23 cellular contexts compared by ENCODE assay signal in the genomic region with DNA sequence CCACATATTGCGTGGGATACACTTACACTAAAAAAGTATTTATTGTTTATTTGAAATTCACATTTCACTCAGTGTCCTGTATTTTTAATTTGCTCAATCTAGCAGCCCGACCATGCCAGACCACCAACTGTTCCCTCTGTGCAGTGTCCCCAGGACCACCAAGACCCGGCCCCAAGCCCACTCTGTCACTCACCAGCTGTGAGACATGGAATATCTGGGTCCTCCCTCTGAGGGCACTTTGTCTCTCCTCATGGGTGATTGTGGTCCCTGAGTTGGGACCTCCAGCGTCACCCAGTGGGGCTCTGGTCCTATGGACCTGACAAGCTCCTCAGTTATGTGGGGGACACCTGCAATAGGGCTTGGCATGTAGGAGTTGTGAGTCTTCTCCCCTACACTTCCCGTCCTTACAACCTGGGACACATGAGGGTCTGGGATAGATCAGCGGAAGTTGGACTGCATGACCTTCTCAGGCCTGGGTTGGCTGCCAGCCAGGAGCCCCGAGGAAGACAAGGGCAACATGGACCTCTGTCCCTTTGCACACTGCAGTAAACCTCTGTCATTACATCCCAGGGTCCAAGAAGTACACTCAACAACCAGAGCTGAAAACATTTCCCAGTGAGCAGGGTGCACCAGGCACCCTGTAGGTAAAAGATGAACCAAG. TPM values are rescaled to one million over a fixed set of nuclear protein-coding genes. Genes with fewer than 3 reads are reported as not detected.
DNase-seq lines count a peak whose midpoint lies in the region; ATAC-seq and TF ChIP-seq lines count a peak whose summit lies in the region.
"Had no signal": no experiment of that assay in that cellular context is flagged by ENCODE, and none has a peak within 500 bp of the region (broad histone marks: within the 10 kb centered on the region; RNA-seq: fewer than 3 reads in every experiment).

No MANE protein-coding gene starts in this region.

- peak overlapping the region; percentile 74 to 95 (median 88) for H3K4me2 ChIP-seq in BLaER1 treated with 17β-estradiol and CSF1 and Interleukin-3, amounts not matched to agents 10 nM and 100 nM
- H3K4me2 ChIP-seq: KMS-11 had no signal

- peak overlapping the region in 3 of 11 experiments; percentile 30 to 64 (median 35); a peak in 1 of 22 replicates for H3K27ac ChIP-seq in BLaER1 treated with 17β-estradiol and CSF1 and Interleukin-3, amounts not matched to agents 10 nM and 100 nM
- H3K27ac ChIP-seq in left ventricle myocardium inferior (replicated peaks) (peak overlapping the region; percentile 66), psoas muscle (peak overlapping the region; percentile 65), RWPE1 (no peak overlapping the region)
- H3K27ac ChIP-seq: GM23248, KMS-11, SJSA1 had no signal

- no peaks in the 10 kb centered on the region for H3K9me3 Mint-ChIP-seq in activated T-helper 17 cell treated with anti-CD3 and anti-CD28 coated beads, Interleukin-2, amount 50 U/mL, for 72 hours
- no peaks in the 10 kb centered on the region for H3K9me3 Mint-ChIP-seq in activated CD4-positive, alpha-beta T cell treated with anti-CD3 and anti-CD28 coated beads, Interleukin-2, amount 10 ng/mL, durations not matched to agents 24 days and 14 days

- DNase-seq in left ventricle myocardium inferior (no peak), psoas muscle (no peak), RWPE1 (ENCODE audit: low spot score) (no peak), cortex of kidney (lab: John Stamatoyannopoulos, UW) (no peak), NCI-H1092 treated with DMSO at 0.1 percent for 48 hours (lab: John Stamatoyannopoulos, UW) (no peak)
- no peak for DNase-seq in activated CD4-positive, alpha-beta T cell treated with anti-CD3 and anti-CD28 coated beads, Interleukin-2, amount 10 ng/mL, durations not matched to agents 24 days and 14 days
- DNase-seq: Calu3; CD4-positive, alpha-beta memory T cell; NCI-H1048; NCI-H146; NCI-H2081 treated with DMSO at 0.1 percent for 48 hours; NCI-H510A; NCI-H774; RPMI8226 had no signal

- H3K9ac ChIP-seq in BLaER1 treated with 17β-estradiol and CSF1 and Interleukin-3, amounts not matched to agents 10 nM and 100 nM = peak overlapping the region in 1 of 11 experiments; percentile 47; a peak in 1 of 22 replicates
- H3K9ac ChIP-seq: GM23248, KMS-11 had no signal

- TF ChIP-seq CTCF in left ventricle myocardium inferior (IDR thresholded peaks at IDR 0.05; ENCODE audit: borderline replicate concordance) = no peak
- no peak for TF ChIP-seq CTCF in psoas muscle (IDR thresholded peaks at IDR 0.05)
- no peak for TF ChIP-seq CTCF in RWPE1 (conservative IDR thresholded peaks at IDR 0.05; ENCODE audit: low read depth)

- peak overlapping the region; percentile 29 for H3K27ac Mint-ChIP-seq in activated T-helper 17 cell treated with anti-CD3 and anti-CD28 coated beads, Interleukin-2, amount 50 U/mL, for 72 hours
- H3K27ac Mint-ChIP-seq in activated CD4-positive, alpha-beta T cell treated with anti-CD3 and anti-CD28 coated beads, Interleukin-2, amount 10 ng/mL, durations not matched to agents 24 days and 14 days = no peak overlapping the region

- no peaks in the 10 kb centered on the region for H3K27me3 Mint-ChIP-seq in activated T-helper 17 cell treated with anti-CD3 and anti-CD28 coated beads, Interleukin-2, amount 50 U/mL, for 72 hours
- peaks cover 6% of the 10 kb centered on the region for H3K27me3 Mint-ChIP-seq in activated CD4-positive, alpha-beta T cell treated with anti-CD3 and anti-CD28 coated beads, Interleukin-2, amount 10 ng/mL, durations not matched to agents 24 days and 14 days

- H3K4me3 ChIP-seq in BLaER1 treated with 17β-estradiol and CSF1 and Interleukin-3, amounts not matched to agents 10 nM and 100 nM = no peak overlapping the region
- H3K4me3 ChIP-seq in left ventricle myocardium inferior (no peak overlapping the region), psoas muscle (no peak overlapping the region)
- H3K4me3 ChIP-seq: GM23248, SJSA1 had no signal

- peak overlapping the region; percentile 1 for H3K4me3 Mint-ChIP-seq in activated T-helper 17 cell treated with anti-CD3 and anti-CD28 coated beads, Interleukin-2, amount 50 U/mL, for 72 hours
- no peak overlapping the region for H3K4me3 Mint-ChIP-seq in activated CD4-positive, alpha-beta T cell treated with anti-CD3 and anti-CD28 coated beads, Interleukin-2, amount 10 ng/mL, durations not matched to agents 24 days and 14 days

- no peaks in the 10 kb centered on the region for H3K36me3 ChIP-seq in BLaER1 treated with 17β-estradiol and CSF1 and Interleukin-3, amounts not matched to agents 10 nM and 100 nM
- peaks cover 4% of the 10 kb centered on the region for H3K36me3 ChIP-seq in left ventricle myocardium inferior
- peaks cover 0 to 48% of the 10 kb centered on the region in 2 donors for H3K36me3 ChIP-seq in psoas muscle (ENCODE audit: insufficient read depth in 1 of 2, low read depth in 1 of 2)
- H3K36me3 ChIP-seq: SJSA1 had no signal

- peaks cover 0 to 4% (median 0%) of the 10 kb centered on the region in 11 experiments; a peak in 1 of 22 replicates for H4K20me1 ChIP-seq in BLaER1 treated with 17β-estradiol and CSF1 and Interleukin-3, amounts not matched to agents 10 nM and 100 nM

- no peak for ATAC-seq in activated T-helper 17 cell treated with anti-CD3 and anti-CD28 coated beads, Interleukin-2, amount 50 U/mL, for 72 hours (replicated peaks)
- peak in 1 of 4 donors; percentile 5 for ATAC-seq in psoas muscle
- ATAC-seq: HCT116 had no signal

- H3K9me3 ChIP-seq in BLaER1 treated with 17β-estradiol and CSF1 and Interleukin-3, amounts not matched to agents 10 nM and 100 nM (replicated peaks in 1 of 11) = peaks cover 0 to 6% (median 0%) of the 10 kb centered on the region in 11 experiments; a peak in 1 of 22 replicates
- H3K9me3 ChIP-seq in left ventricle myocardium inferior (replicated peaks) = no peaks in the 10 kb centered on the region
- no peaks in the 10 kb centered on the region for H3K9me3 ChIP-seq in psoas muscle
- H3K9me3 ChIP-seq: SJSA1 had no signal

- intact Hi-C loops in left ventricle myocardium inferior (cut with micrococcal nuclease) (no loop called here), psoas muscle (cut with DNase I) (loop anchor here in 1 of 2 donors (10.0 kb wide), 1 partner anchor 204 kb away; no protein-coding TSS in a partner anchor)
- intact Hi-C loops in activated CD4-positive, alpha-beta T cell treated with anti-CD3 and anti-CD28 coated beads, Interleukin-2, amount 10 ng/mL, durations not matched to agents 24 days and 14 days (cut with micrococcal nuclease) = loop anchor here (1.0 to 5.0 kb wide), 2 partner anchors 46 to 134 kb away; no protein-coding TSS in a partner anchor

- H3K36me3 Mint-ChIP-seq in activated T-helper 17 cell treated with anti-CD3 and anti-CD28 coated beads, Interleukin-2, amount 50 U/mL, for 72 hours (ENCODE audit: low read depth) = no peaks in the 10 kb centered on the region
- H3K36me3 Mint-ChIP-seq in activated CD4-positive, alpha-beta T cell treated with anti-CD3 and anti-CD28 coated beads, Interleukin-2, amount 10 ng/mL, durations not matched to agents 24 days and 14 days (ENCODE audit: low read depth) = no peaks in the 10 kb centered on the region
- H3K36me3 Mint-ChIP-seq: CD4-positive, alpha-beta memory T cell had no signal

- CTCF ChIA-PET in RWPE1 (lab: Yijun Ruan, JAX) = no interaction called here

- peaks cover 48 to 63% (median 56%) of the 10 kb centered on the region in 10 experiments for H3K4me1 ChIP-seq in BLaER1 treated with 17β-estradiol and CSF1 and Interleukin-3, amounts not matched to agents 10 nM and 100 nM
- H3K4me1 ChIP-seq in left ventricle myocardium inferior (peaks cover 64% of the 10 kb centered on the region), psoas muscle (peaks cover 40% of the 10 kb centered on the region)
- H3K4me1 ChIP-seq: SJSA1 had no signal

- 71 to 73% (median 72%) methylated on average over 7 of the region's 7 CpGs for WGBS in psoas muscle, 3 donors

- no peaks in the 10 kb centered on the region for H3K27me3 ChIP-seq in BLaER1 treated with 17β-estradiol and CSF1 and Interleukin-3, amounts not matched to agents 10 nM and 100 nM
- H3K27me3 ChIP-seq in left ventricle myocardium inferior (ENCODE audit: low read depth) = no peaks in the 10 kb centered on the region
- H3K27me3 ChIP-seq in psoas muscle (ENCODE audit: insufficient read depth in 3 of 3, low read length in 2 of 3) = no peaks in the 10 kb centered on the region
- H3K27me3 ChIP-seq: SJSA1 had no signal

- POLR2A ChIA-PET in RWPE1 (lab: Yijun Ruan, JAX; ENCODE audit: low non-redundant PET) = no interaction called here

- H3K4me1 Mint-ChIP-seq in activated T-helper 17 cell treated with anti-CD3 and anti-CD28 coated beads, Interleukin-2, amount 50 U/mL, for 72 hours = peaks cover 11% of the 10 kb centered on the region
- peaks cover 19% of the 10 kb centered on the region for H3K4me1 Mint-ChIP-seq in activated CD4-positive, alpha-beta T cell treated with anti-CD3 and anti-CD28 coated beads, Interleukin-2, amount 10 ng/mL, durations not matched to agents 24 days and 14 days

RNA-seq across cellular contexts. Expression of a gene that starts 12.1 kb away (rescaled TPM):
- total RNA-seq in activated T-helper 17 cell treated with anti-CD3 and anti-CD28 coated beads, Interleukin-2, amount 50 U/mL, for 72 hours = not detected
- 136 TPM for total RNA-seq in left ventricle myocardium inferior
- 100 to 1,000 TPM in 3 of 4 donors, 10 to 100 TPM in 1; 83.8 to 356 (median 128) TPM for total RNA-seq in psoas muscle
- polyA plus RNA-seq in psoas muscle = 10 to 100 TPM in 2 of 3 donors, 1 to 10 TPM in 1; 4.2 to 30.9 (median 24.7) TPM
- total RNA-seq in activated CD4-positive, alpha-beta T cell treated with anti-CD3 and anti-CD28 coated beads, Interleukin-2, amount 10 ng/mL, durations not matched to agents 24 days and 14 days = not detected in 2 replicates
- total RNA-seq: A673; Calu3; CD4-positive, alpha-beta memory T cell; G401; GM23248; MCF 10A; SJSA1 had no signal
- polyA plus RNA-seq: CD4-positive, alpha-beta memory T cell; GM23248 had no signal

Comparison
In these comparisons a context has a peak if more than half of its experiments do, and no peak if none do; other contexts are left out.
1. RNA of a gene that starts 12.1 kb away (total RNA-seq): 83.8 to 356 TPM in psoas muscle and 136 TPM in left ventricle myocardium inferior (single experiment); not detected in activated T-helper 17 cell treated with anti-CD3 and anti-CD28 coated beads, Interleukin-2, amount 50 U/mL, for 72 hours and not detected in activated CD4-positive, alpha-beta T cell treated with anti-CD3 and anti-CD28 coated beads, Interleukin-2, amount 10 ng/mL, durations not matched to agents 24 days and 14 days; every median in the first group is over 10 times any median in the second.